Comparison of ENCODE assay signal across 1 cellular context in genomic region chr17:49556183-49556943, GRCh38.
A peak's percentile ranks its signal among the peaks of the same experiment; 100 is the strongest.
TF ChIP-seq lines count a peak whose summit lies in the region.

No MANE protein-coding gene starts in this region.

TF ChIP-seq in IMR-90, 13 proteins besides CTCF, POLR2A, EP300 and RAD21 (continued from another document):
- 0 out of 2 replicates have a peak, but pooled peaks have one; percentile 16 for TF ChIP-seq USF2 (IDR thresholded peaks at IDR 0.05; ENCODE audit: low read depth, low read length)
- peak; percentile 90 for TF ChIP-seq SMC3 (IDR thresholded peaks at IDR 0.05; ENCODE audit: low read depth, low read length)
